Comparison of ENCODE assay signal across 15 cellular contexts in genomic region chr15:98581715-98582114, GRCh38.
DNase-seq lines count a peak whose midpoint lies in the region; TF ChIP-seq lines count a peak whose summit lies in the region.
"Had no signal": no experiment of that assay in that cellular context is flagged by ENCODE, and none has a peak within 500 bp of the region (broad histone marks: within the 10 kb centered on the region; RNA-seq: fewer than 3 reads in every experiment).

No MANE protein-coding gene starts in this region.

- no peak overlapping the region for H3K27ac ChIP-seq in H9 (ENCODE audit: insufficient read length, low read depth, low read length)
- H3K27ac ChIP-seq: thoracic aorta had no signal

- no peak overlapping the region for H2BK5ac ChIP-seq in H9 (ENCODE audit: insufficient read length, low read length)

- 0 out of 7 replicates have a peak, but pooled peaks cover 0 to 1% (median 0%) of the 10 kb centered on the region in 3 experiments for H3K36me3 Mint-ChIP-seq in H9 (ENCODE audit: insufficient read depth in 1 of 3, low read depth in 3 of 3)
- H3K36me3 Mint-ChIP-seq in mesothelial cell of epicardium: no peaks in the 10 kb centered on the region
- H3K36me3 Mint-ChIP-seq: activated naive CD8-positive, alpha-beta T cell; T-cell had no signal

- H2AFZ ChIP-seq in H9 (ENCODE audit: low read length): no peak overlapping the region

- no peak overlapping the region for H2BK20ac ChIP-seq in H9 (ENCODE audit: low read depth, low read length, poor library complexity, severe bottlenecking)

- H3K36me3 ChIP-seq in BE2C: no peaks in the 10 kb centered on the region
- H3K36me3 ChIP-seq: thoracic aorta had no signal

- H3K56ac ChIP-seq in H9 (ENCODE audit: insufficient read length, low read depth, low read length): no peak overlapping the region

- H4K8ac ChIP-seq in H9 (replicated peaks; ENCODE audit: insufficient read length, low read depth, low read length): no peak overlapping the region

- H3K79me2 ChIP-seq in H9 (ENCODE audit: insufficient read depth, low read length): no peaks in the 10 kb centered on the region

- H3K27me3 ChIP-seq in BE2C (peaks cover 89% of the 10 kb centered on the region), H9 (ENCODE audit: insufficient read depth, low read length) (no peaks in the 10 kb centered on the region)

- no CpG with 5 or more reads among the region's 5 CpGs for WGBS in H9 (ENCODE audit: extremely low coverage, insufficient read length, low lambda C conversion rate)

- H3K9ac ChIP-seq in H9 (ENCODE audit: extremely low read depth, insufficient read length, low read length): no peak overlapping the region

- H3K4me2 ChIP-seq in H9 (ENCODE audit: insufficient read depth, insufficient read length, low read length): no peak overlapping the region

- no peak overlapping the region for H3K4ac ChIP-seq in H9 (ENCODE audit: low read depth, low read length)

- no peak overlapping the region for H3K27ac Mint-ChIP-seq in H9
- H3K27ac Mint-ChIP-seq in mesothelial cell of epicardium: peak overlapping the region; percentile 17
- H3K27ac Mint-ChIP-seq: activated naive CD8-positive, alpha-beta T cell; B cell; T-cell had no signal

- peaks cover 0 to 4% of the 10 kb centered on the region in 2 experiments; a peak in 1 of 5 replicates for H3K9me3 Mint-ChIP-seq in H9
- H3K9me3 Mint-ChIP-seq in mesothelial cell of epicardium: peaks cover 3% of the 10 kb centered on the region

- H3K4me1 Mint-ChIP-seq in H9 (peaks cover 15 to 24% of the 10 kb centered on the region in 2 experiments), mesothelial cell of epicardium (peaks cover 24% of the 10 kb centered on the region)
- H3K4me1 Mint-ChIP-seq: B cell had no signal

- H3K23me2 ChIP-seq in H9 (ENCODE audit: insufficient read length, low read depth, low read length, poor library complexity, severe bottlenecking): no peaks in the 10 kb centered on the region

- peaks cover 2% of the 10 kb centered on the region for H3K27me3 Mint-ChIP-seq in H9 (ENCODE audit: low read depth)
- H3K27me3 Mint-ChIP-seq in mesothelial cell of epicardium (ENCODE audit: low read depth): peaks cover 12% of the 10 kb centered on the region

- no peak overlapping the region for H2AK5ac ChIP-seq in H9 (ENCODE audit: insufficient read length, low read length)

- H3K4me3 ChIP-seq in BE2C (ENCODE audit: low read depth, low read length): no peak overlapping the region
- H3K4me3 ChIP-seq: mucosa of descending colon, thoracic aorta had no signal

- no peak overlapping the region for H2BK120ac ChIP-seq in H9 (ENCODE audit: low read depth, low read length, poor library complexity, severe bottlenecking)

- H2BK15ac ChIP-seq in H9 (ENCODE audit: low read depth, low read length): no peak overlapping the region

- H3K4me1 ChIP-seq in BE2C (no peaks in the 10 kb centered on the region), H9 (ENCODE audit: insufficient read depth, low read length) (peaks cover 3% of the 10 kb centered on the region; the same call in 1 of the 2 replicates)

- no peaks in the 10 kb centered on the region for H3K79me1 ChIP-seq in H9 (ENCODE audit: insufficient read depth, low read depth, low read length, poor library complexity, severe bottlenecking)

- H3K9me3 ChIP-seq in BE2C: no peaks in the 10 kb centered on the region
- no peaks in the 10 kb centered on the region for H3K9me3 ChIP-seq in H9 (ENCODE audit: control insufficient read depth, low read depth, low read length)
- H3K9me3 ChIP-seq: mucosa of descending colon, thoracic aorta had no signal

- no peak overlapping the region for H3K18ac ChIP-seq in H9 (ENCODE audit: insufficient read length, low read depth, low read length)

- in situ Hi-C loops in SK-MEL-5 (cut with HindIII; ENCODE audit: low pct_unique_long_range_greater_than_20kb, low sequenced_read_pairs): no loop called here

- no peak overlapping the region for H2BK12ac ChIP-seq in H9 (ENCODE audit: insufficient read length, low read depth, low read length)

- no peak overlapping the region for H3K23ac ChIP-seq in H9 (ENCODE audit: insufficient read length, low read depth, low read length)

- H3K4me3 Mint-ChIP-seq in H9 (no peak overlapping the region), mesothelial cell of epicardium (no peak overlapping the region)
- H3K4me3 Mint-ChIP-seq: activated naive CD8-positive, alpha-beta T cell; B cell; T-cell had no signal

- TF ChIP-seq CTCF in BE2C (IDR thresholded peaks at IDR 0.05; ENCODE audit: low read depth, low read length): peak; percentile 44
- peak; percentile 67 for TF ChIP-seq CTCF in H9 (conservative IDR thresholded peaks at IDR 0.05)
- no peak for TF ChIP-seq CTCF in mesothelial cell of epicardium (IDR thresholded peaks at IDR 0.05; ENCODE audit: unreplicated experiment)

- no peak overlapping the region for H4K5ac ChIP-seq in H9 (ENCODE audit: insufficient read length, low read depth, low read length)

- H3T11ph ChIP-seq in H9 (ENCODE audit: low read length): no peak overlapping the region

- no peaks in the 10 kb centered on the region for H4K20me1 ChIP-seq in H9 (ENCODE audit: control insufficient read depth, insufficient read depth, insufficient read length)

- no peak overlapping the region for H4K91ac ChIP-seq in H9 (ENCODE audit: insufficient read length, low read depth, low read length)

- DNase-seq in BE2C (no peak), H9 (no peak), SK-MEL-5 (ENCODE audit: low read depth, low spot score) (peak; percentile 25), mesothelial cell of epicardium (ENCODE audit: low spot score in 2 of 2, unreplicated experiment in 2 of 2) (no peak), NCI-H446 treated with DMSO at 0.1 percent for 48 hours (lab: John Stamatoyannopoulos, UW) (no peak), HUDEP-2 (lab: John Stamatoyannopoulos, UW; ENCODE audit: unreplicated experiment in 76 of 76) (no peak), NCI-H2171 treated with DMSO at 0.1 percent for 48 hours (lab: John Stamatoyannopoulos, UW) (no peak)
- DNase-seq in activated naive CD4-positive, alpha-beta T cell treated with anti-CD3 and anti-CD28 coated beads, Interleukin-2, amount 50 U/mL, for 16 hours: no peak
- DNase-seq: mucosa of descending colon; NCI-H2107; stimulated activated CD4-positive, alpha-beta T cell treated with anti-CD3 and anti-CD28 coated beads, Interleukin-2, amount 100 ng/mL, for 24 hours; T-cell had no signal

- H3K14ac ChIP-seq in H9 (ENCODE audit: insufficient read depth, low read length): no peak overlapping the region
